In the genomic region with DNA sequence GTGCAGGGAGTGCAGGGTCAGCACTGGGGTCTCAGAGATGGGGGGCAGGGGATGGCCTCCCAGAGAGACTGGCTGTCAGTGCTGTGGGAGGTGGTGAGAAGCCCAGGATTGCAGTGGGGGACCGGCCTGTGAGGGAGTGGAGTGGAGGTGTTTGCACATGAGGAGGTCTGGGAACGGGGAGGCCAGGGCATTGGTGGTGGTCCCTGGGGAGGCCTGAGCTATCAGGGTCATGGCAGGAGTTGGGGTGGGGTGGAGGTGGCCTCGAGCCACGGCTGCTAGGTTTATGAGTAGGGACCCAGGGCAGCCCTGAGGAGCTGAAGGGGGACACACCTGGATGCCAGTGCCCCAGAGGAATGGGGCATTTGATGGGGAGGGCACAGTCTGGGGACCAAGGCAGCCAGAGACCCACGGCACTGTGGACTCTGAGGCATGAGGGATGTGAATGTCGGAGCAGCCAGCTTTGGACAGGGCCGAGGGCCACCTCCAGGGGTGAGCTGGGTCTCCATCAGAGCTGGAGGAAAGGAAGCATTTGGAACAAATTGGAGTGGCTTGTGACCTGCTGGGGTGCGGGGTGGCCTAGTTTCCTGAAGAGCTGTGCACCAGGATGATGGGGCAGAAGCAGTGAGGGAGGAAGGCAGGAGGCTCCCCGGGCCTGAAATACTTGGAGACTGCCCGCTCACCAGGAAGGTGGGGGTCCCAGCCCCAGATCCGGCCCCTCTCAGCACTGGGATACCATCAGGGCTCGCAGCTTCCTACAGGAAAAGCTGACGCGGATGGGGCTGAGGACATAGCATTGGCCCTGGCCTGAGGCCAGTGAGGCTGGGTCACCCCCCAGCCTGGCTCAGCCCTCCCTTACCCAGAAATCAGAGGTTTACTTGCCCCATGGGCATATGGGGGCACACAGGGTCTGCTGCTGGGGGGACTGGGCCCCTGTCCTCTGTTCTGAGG, we compare ENCODE assay signal across 15 cellular contexts. TPM values are rescaled to one million over a fixed set of nuclear protein-coding genes. Genes with fewer than 3 reads are reported as not detected.
DNase-seq lines count a peak whose midpoint lies in the region; ATAC-seq, FAIRE-seq and TF ChIP-seq lines count a peak whose summit lies in the region.
"Had no signal": no experiment of that assay in that cellular context is flagged by ENCODE, and none has a peak within 500 bp of the region (broad histone marks: within the 10 kb centered on the region; RNA-seq: fewer than 3 reads in every experiment).

No MANE protein-coding gene starts in this region.

- ATAC-seq in GM23338 (no peak), memory B cell (ENCODE audit: low read depth) (no peak), GM18502 (IDR thresholded peaks at IDR 0.05; ENCODE audit: poor library complexity, unreplicated experiment) (no peak)
- no peak for ATAC-seq in activated T-helper 17 cell treated with anti-CD3 and anti-CD28 coated beads, Interleukin-2, amount 50 U/mL, for 72 hours (replicated peaks)

- no peaks in the 10 kb centered on the region for H3F3A ChIP-seq in GM23338 (replicated peaks; ENCODE audit: low read depth)

- H3K4me2 ChIP-seq in GM23338: no peak overlapping the region

- no peak overlapping the region for H3K4me3 Mint-ChIP-seq in GM23338
- no peak overlapping the region for H3K4me3 Mint-ChIP-seq in activated T-helper 17 cell treated with anti-CD3 and anti-CD28 coated beads, Interleukin-2, amount 50 U/mL, for 72 hours
- no peak overlapping the region for H3K4me3 Mint-ChIP-seq in memory B cell
- H3K4me3 Mint-ChIP-seq: activated CD4-positive, alpha-beta memory T cell treated with anti-CD3 and anti-CD28 coated beads, Interleukin-2, amount 10 ng/mL, durations not matched to agents 7 days and 5 days; stimulated activated naive B cell treated with anti-CD40 and anti-IgM and Interleukin-4, amounts not matched to agents 10 μg/mL and 1 μg/mL and 100 μg/mL, for 72 hours had no signal

- TF ChIP-seq CTCF in GM23338 (conservative IDR thresholded peaks at IDR 0.05; ENCODE audit: low read depth in 2 of 2): no peak
- TF ChIP-seq CTCF in brain microvascular endothelial cell (IDR thresholded peaks at IDR 0.05; ENCODE audit: low read depth, low read length, missing control alignments): no peak

- H3K27ac Mint-ChIP-seq in GM23338 (peak overlapping the region; percentile 63; the same call in 1 of the 2 replicates), memory B cell (peak overlapping the region; percentile 64)
- H3K27ac Mint-ChIP-seq in activated T-helper 17 cell treated with anti-CD3 and anti-CD28 coated beads, Interleukin-2, amount 50 U/mL, for 72 hours: peak overlapping the region; percentile 17
- H3K27ac Mint-ChIP-seq: activated CD4-positive, alpha-beta memory T cell treated with anti-CD3 and anti-CD28 coated beads, Interleukin-2, amount 10 ng/mL, durations not matched to agents 7 days and 5 days; CD4-positive, CD25-positive, alpha-beta regulatory T cell; stimulated activated naive B cell treated with anti-CD40 and anti-IgM and Interleukin-4, amounts not matched to agents 10 μg/mL and 1 μg/mL and 100 μg/mL, for 72 hours had no signal

- no peaks in the 10 kb centered on the region for H3K9me2 ChIP-seq in GM23338 (ENCODE audit: insufficient read depth)

- DNase-seq in GM23338 (ENCODE audit: low spot score) (no peak), memory B cell (ENCODE audit: low spot score in 2 of 2) (no peak), brain microvascular endothelial cell (no peak), GM19239 (ENCODE audit: insufficient read length, low spot score) (no peak)
- DNase-seq: activated CD4-positive, alpha-beta memory T cell treated with anti-CD3 and anti-CD28 coated beads, Interleukin-2, amount 10 ng/mL, durations not matched to agents 7 days and 5 days; CD4-positive, CD25-positive, alpha-beta regulatory T cell; hippocampal formation; KBM-7; NCI-H1105 treated with DMSO at 0.1 percent for 48 hours; stimulated activated naive B cell treated with anti-CD40 and anti-IgM and Interleukin-4, amounts not matched to agents 10 μg/mL and 1 μg/mL and 100 μg/mL, for 72 hours had no signal

- no peaks in the 10 kb centered on the region for H3K79me2 ChIP-seq in GM23338 (replicated peaks; ENCODE audit: insufficient read depth)

- no peaks in the 10 kb centered on the region for H3K27me3 ChIP-seq in GM23338 (ENCODE audit: insufficient read depth)
- H3K27me3 ChIP-seq in brain microvascular endothelial cell (replicated peaks): no peaks in the 10 kb centered on the region
- H3K27me3 ChIP-seq: uterus had no signal

- no peaks in the 10 kb centered on the region for H3K36me3 ChIP-seq in GM23338 (ENCODE audit: insufficient read depth)
- H3K36me3 ChIP-seq in brain microvascular endothelial cell (replicated peaks): no peaks in the 10 kb centered on the region
- H3K36me3 ChIP-seq: uterus had no signal

- in situ Hi-C loops in brain microvascular endothelial cell (cut with HindIII; ENCODE audit: low pct_ligation_motif_present, low sequenced_read_pairs): no loop called here

- H3K4me1 ChIP-seq in GM23338 (ENCODE audit: insufficient read depth): no peaks in the 10 kb centered on the region

- H3K9me3 Mint-ChIP-seq in GM23338 (no peaks in the 10 kb centered on the region), memory B cell (no peaks in the 10 kb centered on the region)
- no peaks in the 10 kb centered on the region for H3K9me3 Mint-ChIP-seq in activated T-helper 17 cell treated with anti-CD3 and anti-CD28 coated beads, Interleukin-2, amount 50 U/mL, for 72 hours
- H3K9me3 Mint-ChIP-seq: activated CD4-positive, alpha-beta memory T cell treated with anti-CD3 and anti-CD28 coated beads, Interleukin-2, amount 10 ng/mL, durations not matched to agents 7 days and 5 days; CD4-positive, CD25-positive, alpha-beta regulatory T cell; stimulated activated naive B cell treated with anti-CD40 and anti-IgM and Interleukin-4, amounts not matched to agents 10 μg/mL and 1 μg/mL and 100 μg/mL, for 72 hours had no signal

- H4K20me1 ChIP-seq in GM23338 (replicated peaks; ENCODE audit: insufficient read depth): no peaks in the 10 kb centered on the region

- no peak for FAIRE-seq in GM19239 (lab: Jason Lieb, UNC)
- FAIRE-seq: colon had no signal

- H3K4me3 ChIP-seq in GM23338: no peak overlapping the region
- H3K4me3 ChIP-seq in skin epidermis: no peak overlapping the region
- no peak overlapping the region for H3K4me3 ChIP-seq in brain microvascular endothelial cell (ENCODE audit: low read depth, low read length)
- H3K4me3 ChIP-seq: uterus had no signal

- H3K36me3 Mint-ChIP-seq in GM23338 (ENCODE audit: low read depth): no peaks in the 10 kb centered on the region
- H3K36me3 Mint-ChIP-seq in activated T-helper 17 cell treated with anti-CD3 and anti-CD28 coated beads, Interleukin-2, amount 50 U/mL, for 72 hours (ENCODE audit: low read depth): no peaks in the 10 kb centered on the region
- no peaks in the 10 kb centered on the region for H3K36me3 Mint-ChIP-seq in memory B cell
- H3K36me3 Mint-ChIP-seq: CD4-positive, CD25-positive, alpha-beta regulatory T cell; stimulated activated naive B cell treated with anti-CD40 and anti-IgM and Interleukin-4, amounts not matched to agents 10 μg/mL and 1 μg/mL and 100 μg/mL, for 72 hours had no signal

- H2AFZ ChIP-seq in GM23338: no peak overlapping the region

- peaks cover 8% of the 10 kb centered on the region for H3K4me1 Mint-ChIP-seq in GM23338
- peaks cover 9% of the 10 kb centered on the region for H3K4me1 Mint-ChIP-seq in activated T-helper 17 cell treated with anti-CD3 and anti-CD28 coated beads, Interleukin-2, amount 50 U/mL, for 72 hours
- peaks cover 5% of the 10 kb centered on the region for H3K4me1 Mint-ChIP-seq in memory B cell
- H3K4me1 Mint-ChIP-seq: CD4-positive, CD25-positive, alpha-beta regulatory T cell had no signal

- H3K27ac ChIP-seq in GM23338 (ENCODE audit: low read depth) (no peak overlapping the region), skin epidermis (peak overlapping the region in 11 of 21 experiments; percentile 66 to 91 (median 81)), brain microvascular endothelial cell (no peak overlapping the region)

- H3K27me3 Mint-ChIP-seq in GM23338 (ENCODE audit: insufficient read depth, low read depth, poor library complexity) (peaks cover 23% of the 10 kb centered on the region), memory B cell (peaks cover 24% of the 10 kb centered on the region)
- H3K27me3 Mint-ChIP-seq in activated T-helper 17 cell treated with anti-CD3 and anti-CD28 coated beads, Interleukin-2, amount 50 U/mL, for 72 hours: peaks cover 8% of the 10 kb centered on the region

TF ChIP-seq in GM23338, 12 proteins besides CTCF, POLR2A, EP300 and RAD21:
- TF ChIP-seq JUNB (IDR thresholded peaks at IDR 0.05; ENCODE audit: unreplicated experiment) (no peak), CREB1 (CRISPR knock-in tag; IDR thresholded peaks at IDR 0.05; ENCODE audit: low read depth) (no peak), EZH2phosphoT487 (IDR thresholded peaks at IDR 0.05; ENCODE audit: unreplicated experiment) (no peak), POLR2AphosphoS5 (IDR thresholded peaks at IDR 0.05; ENCODE audit: low read depth) (no peak)
- TF ChIP-seq, protein P1, sequence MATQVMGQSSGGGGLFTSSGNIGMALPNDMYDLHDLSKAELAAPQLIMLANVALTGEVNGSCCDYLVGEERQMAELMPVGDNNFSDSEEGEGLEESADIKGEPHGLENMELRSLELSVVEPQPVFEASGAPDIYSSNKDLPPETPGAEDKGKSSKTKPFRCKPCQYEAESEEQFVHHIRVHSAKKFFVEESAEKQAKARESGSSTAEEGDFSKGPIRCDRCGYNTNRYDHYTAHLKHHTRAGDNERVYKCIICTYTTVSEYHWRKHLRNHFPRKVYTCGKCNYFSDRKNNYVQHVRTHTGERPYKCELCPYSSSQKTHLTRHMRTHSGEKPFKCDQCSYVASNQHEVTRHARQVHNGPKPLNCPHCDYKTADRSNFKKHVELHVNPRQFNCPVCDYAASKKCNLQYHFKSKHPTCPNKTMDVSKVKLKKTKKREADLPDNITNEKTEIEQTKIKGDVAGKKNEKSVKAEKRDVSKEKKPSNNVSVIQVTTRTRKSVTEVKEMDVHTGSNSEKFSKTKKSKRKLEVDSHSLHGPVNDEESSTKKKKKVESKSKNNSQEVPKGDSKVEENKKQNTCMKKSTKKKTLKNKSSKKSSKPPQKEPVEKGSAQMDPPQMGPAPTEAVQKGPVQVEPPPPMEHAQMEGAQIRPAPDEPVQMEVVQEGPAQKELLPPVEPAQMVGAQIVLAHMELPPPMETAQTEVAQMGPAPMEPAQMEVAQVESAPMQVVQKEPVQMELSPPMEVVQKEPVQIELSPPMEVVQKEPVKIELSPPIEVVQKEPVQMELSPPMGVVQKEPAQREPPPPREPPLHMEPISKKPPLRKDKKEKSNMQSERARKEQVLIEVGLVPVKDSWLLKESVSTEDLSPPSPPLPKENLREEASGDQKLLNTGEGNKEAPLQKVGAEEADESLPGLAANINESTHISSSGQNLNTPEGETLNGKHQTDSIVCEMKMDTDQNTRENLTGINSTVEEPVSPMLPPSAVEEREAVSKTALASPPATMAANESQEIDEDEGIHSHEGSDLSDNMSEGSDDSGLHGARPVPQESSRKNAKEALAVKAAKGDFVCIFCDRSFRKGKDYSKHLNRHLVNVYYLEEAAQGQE (IDR thresholded peaks at IDR 0.05; ENCODE audit: unreplicated experiment): no peak

RNA-seq across cellular contexts. Expression of a gene that starts 9.5 kb away (rescaled TPM):
- total RNA-seq in GM23338 (2014; rRNA removed; shearing (Covaris generic)): 3.6 and 4.0 TPM in 2 replicates
- polyA plus RNA-seq in GM23338 (2016; fragmentation: Nextera tagmentation; extraction: Ambion mirVana): 0.27 and 0.33 TPM in 2 replicates
- total RNA-seq in activated T-helper 17 cell treated with anti-CD3 and anti-CD28 coated beads, Interleukin-2, amount 50 U/mL, for 72 hours: under 1 TPM in 1 of 2 donors, not detected in 1; 0.02 TPM
- total RNA-seq: activated CD4-positive, alpha-beta memory T cell treated with anti-CD3 and anti-CD28 coated beads, Interleukin-2, amount 10 ng/mL, durations not matched to agents 7 days and 5 days; CD4-positive, CD25-positive, alpha-beta regulatory T cell had no signal
- polyA plus RNA-seq: CD4-positive, CD25-positive, alpha-beta regulatory T cell had no signal

Comparison
In these comparisons a context has a peak if more than half of its experiments do, and no peak if none do; other contexts are left out.
1. H3K27ac ChIP-seq: peak in skin epidermis (11 of 21); none in GM23338 (single experiment) and brain microvascular endothelial cell (single experiment).
2. Peak in every context shown above with its lines, with median percentiles within 50 percentile points of each other: H3K27ac Mint-ChIP-seq.